In genomic region chr20:40962733-40963504, GRCh38 we compare ENCODE assay signal across 8 cellular contexts.
A peak's percentile ranks its signal among the peaks of the same experiment; 100 is the strongest.
DNase-seq lines count a peak whose midpoint lies in the region; ATAC-seq, FAIRE-seq and TF ChIP-seq lines count a peak whose summit lies in the region.
"Had no signal": no experiment of that assay in that cellular context is flagged by ENCODE, and none has a peak within 500 bp of the region (broad histone marks: within the 10 kb centered on the region; RNA-seq: fewer than 3 reads in every experiment).

No MANE protein-coding gene starts in this region.

- no peak overlapping the region for H3K27ac ChIP-seq in dorsolateral prefrontal cortex

- H3K4me3 ChIP-seq in dorsolateral prefrontal cortex, result peak overlapping the region in 1 of 59 donors; percentile 16

- FAIRE-seq in GM12892 (lab: Jason Lieb, UNC), result peak; percentile 24
- FAIRE-seq: islet of Langerhans had no signal

- peak; percentile 73 for DNase-seq in GM12892 (ENCODE audit: insufficient read length)
- DNase-seq in NCI-H524 treated with DMSO at 0.1 percent for 48 hours (lab: John Stamatoyannopoulos, UW), result peak; percentile 24
- peak; percentile 52 to 68 for DNase-seq in activated CD4-positive, alpha-beta T cell treated with anti-CD3 and anti-CD28 coated beads, Interleukin-2, amount 50 U/mL, for 24 hours (ENCODE audit: low read depth in 1 of 2, low spot score in 1 of 2)
- DNase-seq in dorsolateral prefrontal cortex, result peak; percentile 55 to 84 (median 66)
- peak; percentile 63 to 70 for DNase-seq in lung microvascular endothelial cell (ENCODE audit: low read depth in 2 of 2)
- DNase-seq in stimulated activated CD8-positive, alpha-beta memory T cell treated with anti-CD3 and anti-CD28 coated beads, Interleukin-15, amount 100 ng/mL, for 1 hour (ENCODE audit: low read depth), result peak; percentile 51

- H3K27me3 ChIP-seq in dorsolateral prefrontal cortex, result no peaks in the 10 kb centered on the region

- TF ChIP-seq POLR2A in GM12892 (IDR thresholded peaks at IDR 0.05; ENCODE audit: low read depth, low read length), result no peak

- intact Hi-C loops in dorsolateral prefrontal cortex (cut with DNase I), result loop anchor here (5.0 to 10.0 kb wide), 2 partner anchors 1076 to 1698 kb away; no protein-coding TSS in a partner anchor

- peak; percentile 64 for ATAC-seq in HG03175 (IDR thresholded peaks at IDR 0.05; ENCODE audit: unreplicated experiment)

- TF ChIP-seq CTCF in dorsolateral prefrontal cortex (IDR thresholded peaks at IDR 0.05 in 54 of 56, conservative IDR thresholded peaks at IDR 0.05 in 2 of 56; ENCODE audit: low read depth in 1 of 56, partially characterized antibody in 56 of 56), result peak; percentile 83 to 97 (median 94)
